18 cellular contexts compared by ENCODE assay signal in genomic region chr9:76311576-76311975, GRCh38.
"Had no signal": no experiment of that assay in that cellular context is flagged by ENCODE, and none has a peak within 500 bp of the region (broad histone marks: within the 10 kb centered on the region; RNA-seq: fewer than 3 reads in every experiment).

No MANE protein-coding gene starts in this region.

- H3K27ac ChIP-seq: foreskin keratinocyte, neutrophil, right atrium auricular region, suprapubic skin, thyroid gland had no signal

- H3K4me1 Mint-ChIP-seq: immature natural killer cell; naive thymus-derived CD4-positive, alpha-beta T cell had no signal

- H3K27ac Mint-ChIP-seq: dendritic cell treated with granulocyte-macrophage colony-stimulating factor and Interleukin-4, amounts not matched to agents 40 ng/mL and 50 ng/mL, for 4 days; effector memory CD8-positive, alpha-beta T cell; immature natural killer cell had no signal

- DNase-seq: cerebellar nuclear complex; effector memory CD8-positive, alpha-beta T cell; foreskin keratinocyte; immature natural killer cell; kidney; left colon; left ventricle myocardium superior; mesendoderm; naive thymus-derived CD4-positive, alpha-beta T cell; small intestine; stimulated activated CD4-positive, alpha-beta T cell treated with anti-CD3 and anti-CD28 coated beads, Interleukin-2, amount 100 ng/mL, for 48 hours; stimulated activated naive CD8-positive, alpha-beta T cell treated with anti-CD3 and anti-CD28 coated beads, Interleukin-15, Interleukin-2, amounts not matched to agents 100 U/mL and 50 U/mL, for 24 hours; thyroid gland had no signal

- H3K4me3 ChIP-seq: lung, right atrium auricular region, suprapubic skin, thyroid gland had no signal

- ATAC-seq: effector memory CD8-positive, alpha-beta T cell; foreskin keratinocyte; left colon; left ventricle myocardium superior; naive thymus-derived CD4-positive, alpha-beta T cell; stimulated activated naive CD8-positive, alpha-beta T cell treated with anti-CD3 and anti-CD28 coated beads, Interleukin-15, Interleukin-2, amounts not matched to agents 100 U/mL and 50 U/mL, for 24 hours had no signal

- H3K36me3 ChIP-seq: neutrophil, right atrium auricular region, suprapubic skin, thyroid gland had no signal

- H3K4me3 Mint-ChIP-seq: dendritic cell treated with granulocyte-macrophage colony-stimulating factor and Interleukin-4, amounts not matched to agents 40 ng/mL and 50 ng/mL, for 4 days; effector memory CD8-positive, alpha-beta T cell; immature natural killer cell; naive thymus-derived CD4-positive, alpha-beta T cell had no signal

- H3K4me1 ChIP-seq: foreskin keratinocyte, right atrium auricular region, suprapubic skin, thyroid gland had no signal

- H3K9me3 ChIP-seq: neutrophil, right atrium auricular region, suprapubic skin, thyroid gland had no signal

- H3K36me3 Mint-ChIP-seq: immature natural killer cell; naive thymus-derived CD4-positive, alpha-beta T cell had no signal

- H3K27me3 ChIP-seq: foreskin keratinocyte, neutrophil, right atrium auricular region, suprapubic skin, thyroid gland had no signal

- H3K9me3 Mint-ChIP-seq: dendritic cell treated with granulocyte-macrophage colony-stimulating factor and Interleukin-4, amounts not matched to agents 40 ng/mL and 50 ng/mL, for 4 days; effector memory CD8-positive, alpha-beta T cell; immature natural killer cell; naive thymus-derived CD4-positive, alpha-beta T cell had no signal
